In genomic region chr17:67574658-67575293, GRCh38 we compare ENCODE assay signal across 12 cellular contexts.
DNase-seq lines count a peak whose midpoint lies in the region; ATAC-seq, FAIRE-seq and TF ChIP-seq lines count a peak whose summit lies in the region.
"Had no signal": no experiment of that assay in that cellular context is flagged by ENCODE, and none has a peak within 500 bp of the region (broad histone marks: within the 10 kb centered on the region; RNA-seq: fewer than 3 reads in every experiment).

No MANE protein-coding gene starts in this region.

- 83% methylated on average over 13 of the region's 13 CpGs for WGBS in prostate gland

- intact Hi-C loops in prostate gland (cut with DNase I), result no loop called here
- intact Hi-C loops in MCF 10A (cut with micrococcal nuclease), result no loop called here

- H3K4me1 ChIP-seq in prostate gland (replicated peaks), result no peaks in the 10 kb centered on the region
- H3K4me1 ChIP-seq: breast epithelium had no signal

- peak overlapping the region; percentile 51 to 95 for H3K27ac Mint-ChIP-seq in effector memory CD8-positive, alpha-beta T cell
- H3K27ac Mint-ChIP-seq in MCF 10A (ENCODE audit: low read depth, unreplicated experiment), result no peak overlapping the region

- no peak for TF ChIP-seq CTCF in prostate gland (IDR thresholded peaks at IDR 0.05)
- TF ChIP-seq CTCF in MCF 10A (IDR thresholded peaks at IDR 0.05; ENCODE audit: unreplicated experiment), result no peak

- CTCF ChIA-PET in MCF 10A (lab: Yijun Ruan, JAX), result no interaction called here

- no peaks in the 10 kb centered on the region for H3K27me3 Mint-ChIP-seq in effector memory CD8-positive, alpha-beta T cell
- H3K27me3 Mint-ChIP-seq in MCF 10A (ENCODE audit: insufficient read depth, unreplicated experiment), result no peaks in the 10 kb centered on the region
- H3K27me3 Mint-ChIP-seq: CD4-positive, alpha-beta memory T cell had no signal

- H3K9me3 ChIP-seq in prostate gland, result no peaks in the 10 kb centered on the region
- H3K9me3 ChIP-seq: breast epithelium, thoracic aorta had no signal

- no peaks in the 10 kb centered on the region for H3K36me3 ChIP-seq in prostate gland
- H3K36me3 ChIP-seq: breast epithelium, thoracic aorta had no signal

- no TSS peak for BruUV-seq in MCF 10A (replicated peaks; lab: Mats Ljungman, UMichigan)

- FAIRE-seq in GM12892 (lab: Jason Lieb, UNC), result peak; percentile 78

- H3K36me3 Mint-ChIP-seq in effector memory CD8-positive, alpha-beta T cell (ENCODE audit: insufficient read depth), result peaks cover 37% of the 10 kb centered on the region
- no peaks in the 10 kb centered on the region for H3K36me3 Mint-ChIP-seq in MCF 10A (ENCODE audit: insufficient read depth, unreplicated experiment)

- H3K4me1 Mint-ChIP-seq in effector memory CD8-positive, alpha-beta T cell (ENCODE audit: low read depth in 2 of 2), result peaks cover 16 to 44% of the 10 kb centered on the region in 2 donors
- H3K4me1 Mint-ChIP-seq in MCF 10A (ENCODE audit: insufficient read depth, unreplicated experiment), result no peaks in the 10 kb centered on the region

- no peak for DNase-seq in GM12892 (ENCODE audit: insufficient read length)
- no peak for DNase-seq in effector memory CD8-positive, alpha-beta T cell
- DNase-seq in NCI-H2107 treated with DMSO at 0.1 percent for 48 hours (lab: John Stamatoyannopoulos, UW; ENCODE audit: unreplicated experiment), result no peak
- no peak for DNase-seq in prostate gland (ENCODE audit: low spot score)
- no peak for DNase-seq in MCF 10A (ENCODE audit: unreplicated experiment)
- DNase-seq: CD4-positive, alpha-beta memory T cell; stimulated activated CD4-positive, alpha-beta T cell treated with anti-CD3 and anti-CD28 coated beads, Interleukin-2, amount 100 ng/mL, for 48 hours had no signal

- no peak overlapping the region for H3K4me3 Mint-ChIP-seq in effector memory CD8-positive, alpha-beta T cell
- H3K4me3 Mint-ChIP-seq in MCF 10A (ENCODE audit: unreplicated experiment), result no peak overlapping the region
- H3K4me3 Mint-ChIP-seq: CD4-positive, alpha-beta memory T cell had no signal

- TF ChIP-seq POLR2A in GM12892 (IDR thresholded peaks at IDR 0.05; ENCODE audit: low read depth, low read length) (no peak), prostate gland (IDR thresholded peaks at IDR 0.05) (no peak)

- H3K4me3 ChIP-seq in prostate gland, result no peak overlapping the region
- H3K4me3 ChIP-seq: breast epithelium, thoracic aorta had no signal

- H3K27me3 ChIP-seq in prostate gland (replicated peaks; ENCODE audit: insufficient read depth), result no peaks in the 10 kb centered on the region
- H3K27me3 ChIP-seq: breast epithelium had no signal

- POLR2A ChIA-PET in MCF 10A (lab: Yijun Ruan, JAX), result no interaction called here

- peak; percentile 27 for ATAC-seq in GM19351 (IDR thresholded peaks at IDR 0.05; ENCODE audit: unreplicated experiment)
- ATAC-seq in HG03064 (IDR thresholded peaks at IDR 0.05; ENCODE audit: low read depth, unreplicated experiment), result peak; percentile 40
- no peak for ATAC-seq in effector memory CD8-positive, alpha-beta T cell (replicated peaks)
- no peak for ATAC-seq in HG02884 (IDR thresholded peaks at IDR 0.05; ENCODE audit: unreplicated experiment)

- H3K9me3 Mint-ChIP-seq in effector memory CD8-positive, alpha-beta T cell, result no peaks in the 10 kb centered on the region
- H3K9me3 Mint-ChIP-seq in MCF 10A (ENCODE audit: unreplicated experiment), result no peaks in the 10 kb centered on the region
- H3K9me3 Mint-ChIP-seq: CD4-positive, alpha-beta memory T cell had no signal

- no peak overlapping the region for H3K27ac ChIP-seq in prostate gland
- H3K27ac ChIP-seq: breast epithelium, thoracic aorta had no signal

Comparison
In these comparisons a context has a peak if more than half of its experiments do, and no peak if none do; other contexts are left out.
1. ATAC-seq: peak in GM19351 (single experiment) and HG03064 (single experiment); none in effector memory CD8-positive, alpha-beta T cell (single experiment) and HG02884 (single experiment).